Comparison of ENCODE assay signal across 10 cellular contexts in genomic region chr19:14112809-14113385, GRCh38. TPM values are rescaled to one million over a fixed set of nuclear protein-coding genes. Genes with fewer than 3 reads are reported as not detected.
DNase-seq lines count a peak whose midpoint lies in the region; ATAC-seq and TF ChIP-seq lines count a peak whose summit lies in the region.
"Had no signal": no experiment of that assay in that cellular context is flagged by ENCODE, and none has a peak within 500 bp of the region (broad histone marks: within the 10 kb centered on the region; RNA-seq: fewer than 3 reads in every experiment).

No MANE protein-coding gene starts in this region.

- H3K9ac ChIP-seq in HUES6 (ENCODE audit: low read length): no peak overlapping the region

- intact Hi-C loops in lower lobe of right lung (cut with DNase I): no loop called here

- no peaks in the 10 kb centered on the region for H3K9me3 ChIP-seq in HUES6 (ENCODE audit: control insufficient read depth, insufficient read depth, low read depth, low read length)
- H3K9me3 ChIP-seq in lower lobe of right lung: no peaks in the 10 kb centered on the region

- H3K4me3 ChIP-seq in HUES6 (ENCODE audit: low read depth, low read length) (no peak overlapping the region), lower lobe of right lung (peak overlapping the region; percentile 12)

- H3K36me3 ChIP-seq in HUES6 (ENCODE audit: control insufficient read depth, insufficient read depth, low read length) (no peaks in the 10 kb centered on the region), lower lobe of right lung (peaks cover 8% of the 10 kb centered on the region)

- H3K27me3 ChIP-seq in HUES6 (ENCODE audit: control insufficient read depth, insufficient read depth, low read length): no peaks in the 10 kb centered on the region
- no peaks in the 10 kb centered on the region for H3K27me3 ChIP-seq in lower lobe of right lung (ENCODE audit: low read depth)

- no peak for TF ChIP-seq CTCF in lower lobe of right lung (IDR thresholded peaks at IDR 0.05)

- no peak for DNase-seq in lower lobe of right lung
- DNase-seq in substantia nigra (lab: John Stamatoyannopoulos, UW): peak in 5 of 49 donors; percentile 7 to 52 (median 31)
- DNase-seq in inferior parietal cortex (ENCODE audit: extremely low spot score): no peak
- DNase-seq in DMS79 (lab: John Stamatoyannopoulos, UW): no peak
- no peak for DNase-seq in HT-29 (ENCODE audit: low spot score)
- DNase-seq in SHP77 treated with DMSO at 0.1 percent for 48 hours (lab: John Stamatoyannopoulos, UW): no peak
- DNase-seq: NCI-H2227 treated with DMSO at 0.1 percent for 48 hours had no signal

- no peak for ATAC-seq in lower lobe of right lung

- H3K4me1 ChIP-seq in HUES6 (ENCODE audit: control insufficient read depth, insufficient read depth, low read length) (peaks cover 27% of the 10 kb centered on the region), lower lobe of right lung (peaks cover 52% of the 10 kb centered on the region)

- H3K27ac ChIP-seq in HUES6 (ENCODE audit: low read depth, low read length) (peak overlapping the region; percentile 17; the same call in 1 of the 2 replicates), cingulate gyrus (ENCODE audit: low read depth, low read length) (peak overlapping the region; percentile 39), lower lobe of right lung (peak overlapping the region; percentile 69), substantia nigra (ENCODE audit: low read depth, low read length, poor library complexity, severe bottlenecking) (peak overlapping the region; percentile 35)
- H3K27ac ChIP-seq: VCaP had no signal

RNA-seq across cellular contexts. Expression of gene PRKACA, which starts 4.7 kb away (rescaled TPM):
- 87.1 TPM for total RNA-seq in lower lobe of right lung
- total RNA-seq in HT-29 (2014; rRNA removed; shearing (Covaris generic)): 19.4 and 25.0 TPM in 2 replicates

RNA-seq across cellular contexts. Expression of gene SAMD1, which starts 22.3 kb away (rescaled TPM):
- total RNA-seq in lower lobe of right lung: 51.4 TPM
- 71.7 and 89.0 TPM in 2 replicates for total RNA-seq in HT-29 (2014; rRNA removed; shearing (Covaris generic))

RNA-seq across cellular contexts. Expression of gene ASF1B, which starts 23.5 kb away (rescaled TPM):
- 2.6 TPM for total RNA-seq in lower lobe of right lung
- 95.9 and 102 TPM in 2 replicates for total RNA-seq in HT-29 (2014; rRNA removed; shearing (Covaris generic))

RNA-seq across cellular contexts. Expression of gene C19orf67, which starts 27.3 kb away (rescaled TPM):
- total RNA-seq in lower lobe of right lung: not detected
- total RNA-seq in HT-29 (2014; rRNA removed; shearing (Covaris generic)): not detected in 2 replicates

RNA-seq across cellular contexts. Expression of gene MISP3, which starts 40.3 kb away (rescaled TPM):
- 7.1 TPM for total RNA-seq in lower lobe of right lung
- total RNA-seq in HT-29 (2014; rRNA removed; shearing (Covaris generic)): 0.37 and 0.74 TPM in 2 replicates

Comparison
In these comparisons a context has a peak if more than half of its experiments do, and no peak if none do; other contexts are left out.
1. H3K27ac ChIP-seq: peak in every context shown above with its lines; median percentile 69 in lower lobe of right lung; 39 in cingulate gyrus; 35 in substantia nigra; 17 in HUES6.
2. RNA of gene ASF1B, which starts 23.5 kb away (total RNA-seq): 95.9 to 102 TPM in HT-29; 2.6 TPM in lower lobe of right lung (single experiment); every median in the first group is over 10 times any median in the second.